Comparison of ENCODE assay signal across 1 cellular context in the genomic region with DNA sequence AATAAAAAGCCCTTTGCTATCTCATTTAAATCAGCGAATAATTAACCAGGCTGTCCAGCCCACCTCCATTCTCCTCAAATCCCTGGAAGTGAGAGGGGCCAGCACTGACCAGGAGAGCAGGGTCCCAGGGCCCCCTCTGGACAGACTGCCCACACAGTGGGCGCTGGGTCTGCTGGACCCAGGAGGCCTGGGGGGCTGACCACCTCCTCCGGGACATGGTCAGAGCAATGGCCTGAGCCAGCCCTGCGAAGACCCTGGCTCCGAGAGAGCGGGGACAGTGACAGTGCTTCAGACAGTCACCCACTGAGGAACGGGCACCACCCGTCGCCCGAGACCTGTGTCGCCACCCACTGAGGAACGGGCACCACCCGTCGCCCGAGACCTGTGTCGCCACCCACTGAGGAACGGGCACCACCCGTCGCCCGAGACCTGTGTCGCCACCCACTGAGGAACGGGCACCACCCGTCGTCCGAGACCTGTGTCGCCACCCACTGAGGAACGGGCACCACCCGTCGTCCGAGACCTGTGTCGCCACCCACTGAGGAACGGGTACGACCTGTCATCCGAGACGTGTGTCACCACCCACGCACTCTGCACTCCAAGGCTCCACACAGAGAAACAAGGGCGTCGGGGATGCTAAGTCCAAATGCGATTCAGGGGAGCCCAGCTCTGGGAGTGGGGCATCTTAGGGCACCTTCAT. TPM values are rescaled to one million over a fixed set of nuclear protein-coding genes. Genes with fewer than 3 reads are reported as not detected.
"Had no signal": no experiment of that assay in that cellular context is flagged by ENCODE, and none has a peak within 500 bp of the region (broad histone marks: within the 10 kb centered on the region; RNA-seq: fewer than 3 reads in every experiment).

No MANE protein-coding gene starts in this region.

RNA-seq across cellular contexts. Expression of gene TMEM179, which starts 32.4 kb away (rescaled TPM):
- polyA plus RNA-seq: aorta had no signal
